Comparison of ENCODE assay signal across 8 cellular contexts in the genomic region with DNA sequence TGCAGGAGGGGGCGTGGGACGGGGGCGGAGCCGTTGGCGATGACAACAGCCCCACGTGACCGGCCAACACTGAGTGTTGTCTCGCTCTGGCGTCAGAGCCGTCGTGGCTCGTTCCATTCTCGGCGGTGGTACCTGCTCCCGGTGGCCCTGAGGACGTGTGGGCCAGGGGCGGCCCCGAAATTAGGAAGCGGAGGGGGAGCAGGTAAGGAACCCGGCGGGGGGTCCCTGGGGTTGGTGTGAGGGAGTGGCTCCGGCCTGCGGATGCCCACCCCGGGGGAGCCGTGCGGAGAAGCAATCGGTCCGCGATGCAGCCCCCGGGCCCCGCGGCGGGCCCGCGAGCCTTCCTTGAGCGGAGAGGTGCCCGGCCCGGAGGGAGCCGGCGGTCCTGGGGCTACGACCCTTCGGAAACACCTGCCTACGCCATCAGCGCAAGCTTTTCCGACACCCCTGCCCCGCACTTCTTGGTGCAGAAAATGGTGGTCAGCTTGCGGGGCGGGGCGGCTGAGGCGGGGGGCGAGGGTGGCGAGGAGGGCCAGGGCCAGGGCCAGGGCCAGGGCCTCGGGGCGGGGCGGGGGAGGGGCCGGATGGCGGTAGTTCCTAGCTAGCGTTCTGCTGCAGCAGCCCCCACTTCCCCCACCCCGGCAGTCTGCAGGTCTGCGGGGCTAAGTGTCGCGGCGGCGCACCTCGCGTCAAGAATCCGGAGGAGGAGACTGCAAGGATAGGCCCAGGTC. TPM values are rescaled to one million over a fixed set of nuclear protein-coding genes. Genes with fewer than 3 reads are reported as not detected.
DNase-seq lines count a peak whose midpoint lies in the region; ATAC-seq, FAIRE-seq and TF ChIP-seq lines count a peak whose summit lies in the region.

A gene with protein sequence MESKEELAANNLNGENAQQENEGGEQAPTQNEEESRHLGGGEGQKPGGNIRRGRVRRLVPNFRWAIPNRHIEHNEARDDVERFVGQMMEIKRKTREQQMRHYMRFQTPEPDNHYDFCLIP (plus strand): TSS at position 72 of the 731 bp plus-strand sequence. CDS start 1,046 bp downstream, outside the sequence.

- peak; percentile 73 to 82 (median 77) for DNase-seq in CD4-positive, CD25-positive, alpha-beta regulatory T cell
- peak; percentile 65 for DNase-seq in RWPE2 (ENCODE audit: low spot score)
- DNase-seq in activated naive CD4-positive, alpha-beta T cell treated with Interleukin-2 at 50 U/mL for 16 hours, result peak; percentile 84
- peak; percentile 80 to 84 for DNase-seq in frontal cortex (ENCODE audit: low spot score in 2 of 2)
- peak; percentile 30 for DNase-seq in stromal cell of bone marrow (ENCODE audit: low read depth)

- H3K4me1 Mint-ChIP-seq in CD4-positive, CD25-positive, alpha-beta regulatory T cell, result peaks cover 0 to 20% (median 4%) of the 10 kb centered on the region in 4 donors

- TF ChIP-seq CTCF in RWPE2 (IDR thresholded peaks at IDR 0.05; ENCODE audit: poor library complexity, severe bottlenecking) (no peak), neutrophil (IDR thresholded peaks at IDR 0.05) (no peak)

- no peak for FAIRE-seq in frontal cortex (lab: Jason Lieb, UNC)

- H3K27me3 Mint-ChIP-seq in CD4-positive, CD25-positive, alpha-beta regulatory T cell, result peaks cover 11% of the 10 kb centered on the region

- peak within 1 kb of the TSS; percentile 82 for H3K27ac ChIP-seq in CD4-positive, CD25-positive, alpha-beta regulatory T cell (ENCODE audit: insufficient read depth, low read length, poor library complexity, severe bottlenecking)
- H3K27ac ChIP-seq in RWPE2 (ENCODE audit: poor library complexity, severe bottlenecking), result peak within 1 kb of the TSS; percentile 18
- no peak within 1 kb of the TSS for H3K27ac ChIP-seq in neutrophil

- H3K36me3 Mint-ChIP-seq in CD4-positive, CD25-positive, alpha-beta regulatory T cell, result peaks cover 4% of the 10 kb centered on the region

- peak within 1 kb of the TSS; percentile 26 for H3K4me3 ChIP-seq in CD4-positive, CD25-positive, alpha-beta regulatory T cell (ENCODE audit: low read depth, low read length)
- H3K4me3 ChIP-seq in RWPE2 (ENCODE audit: severe bottlenecking), result peak within 1 kb of the TSS; percentile 85
- peak within 1 kb of the TSS; percentile 56 to 62 for H3K4me3 ChIP-seq in neutrophil (ENCODE audit: low read depth in 1 of 2, low read length in 1 of 2)

- H3K27me3 ChIP-seq in CD4-positive, CD25-positive, alpha-beta regulatory T cell (ENCODE audit: control insufficient read depth, insufficient read depth, low read length), result no peaks in the 10 kb centered on the region
- H3K27me3 ChIP-seq in RWPE2 (ENCODE audit: insufficient read depth, poor library complexity, severe bottlenecking) (no peaks in the 10 kb centered on the region), neutrophil (no peaks in the 10 kb centered on the region)

- H3K9me3 Mint-ChIP-seq in CD4-positive, CD25-positive, alpha-beta regulatory T cell, result peaks cover 0 to 1% (median 0%) of the 10 kb centered on the region in 7 donors

- H3K4me3 Mint-ChIP-seq in CD4-positive, CD25-positive, alpha-beta regulatory T cell, result peak within 1 kb of the TSS; percentile 87 to 93 (median 88)

- H3K36me3 ChIP-seq in CD4-positive, CD25-positive, alpha-beta regulatory T cell (ENCODE audit: control insufficient read depth, insufficient read depth, low read length), result no peaks in the 10 kb centered on the region
- H3K36me3 ChIP-seq in RWPE2 (ENCODE audit: low read depth) (peaks cover 6% of the 10 kb centered on the region; the same call in 1 of the 2 replicates), neutrophil (no peaks in the 10 kb centered on the region)

- peak within 1 kb of the TSS; percentile 82 to 87 (median 87) for H3K27ac Mint-ChIP-seq in CD4-positive, CD25-positive, alpha-beta regulatory T cell

- ATAC-seq in CD4-positive, CD25-positive, alpha-beta regulatory T cell (ENCODE audit: low read depth in 2 of 2), result peak; percentile 88 to 91
- peak; percentile 96 for ATAC-seq in GM19395 (IDR thresholded peaks at IDR 0.05; ENCODE audit: unreplicated experiment)
- peak; percentile 88 for ATAC-seq in HG03520 (IDR thresholded peaks at IDR 0.05; ENCODE audit: unreplicated experiment)
- peak; percentile 93 for ATAC-seq in RWPE2 (ENCODE audit: low read depth)

- no peaks in the 10 kb centered on the region for H3K9me3 ChIP-seq in CD4-positive, CD25-positive, alpha-beta regulatory T cell (ENCODE audit: control insufficient read depth in 2 of 2, low read length in 2 of 2)
- H3K9me3 ChIP-seq in RWPE2 (ENCODE audit: severe bottlenecking), result no peaks in the 10 kb centered on the region
- no peaks in the 10 kb centered on the region for H3K9me3 ChIP-seq in neutrophil

- peaks cover 10% of the 10 kb centered on the region for H3K4me1 ChIP-seq in CD4-positive, CD25-positive, alpha-beta regulatory T cell (ENCODE audit: control insufficient read depth, insufficient read depth, low read length, poor library complexity, severe bottlenecking)
- H3K4me1 ChIP-seq in RWPE2 (ENCODE audit: insufficient read depth, poor library complexity, severe bottlenecking) (no peaks in the 10 kb centered on the region), neutrophil (ENCODE audit: control insufficient read depth in 1 of 2, insufficient read depth in 1 of 2, low read depth in 1 of 2, low read length in 1 of 2) (no peaks in the 10 kb centered on the region)

RNA-seq across cellular contexts. Expression of the gene that starts here (rescaled TPM):
- 32.0 TPM for total RNA-seq in CD4-positive, CD25-positive, alpha-beta regulatory T cell
- 10 to 100 TPM; 62.9 to 77.0 (median 71.2) TPM for polyA plus RNA-seq in CD4-positive, CD25-positive, alpha-beta regulatory T cell
- total RNA-seq in frontal cortex, result 110 TPM

Comparison
In these comparisons a context has a peak if more than half of its experiments do, and no peak if none do; other contexts are left out.
1. DNase-seq: peak in every context shown above with its lines; median percentile 84 in activated naive CD4-positive, alpha-beta T cell treated with Interleukin-2 at 50 U/mL for 16 hours; 82 in frontal cortex; 77 in CD4-positive, CD25-positive, alpha-beta regulatory T cell; 65 in RWPE2; 30 in stromal cell of bone marrow.
2. H3K4me3 ChIP-seq: peak in every context shown above with its lines; median percentile 85 in RWPE2; 59 in neutrophil; 26 in CD4-positive, CD25-positive, alpha-beta regulatory T cell.